In genomic region chr2:3151153-3151918, GRCh38 we compare ENCODE assay signal across 17 cellular contexts.
DNase-seq lines count a peak whose midpoint lies in the region; ATAC-seq and TF ChIP-seq lines count a peak whose summit lies in the region.
"Had no signal": no experiment of that assay in that cellular context is flagged by ENCODE, and none has a peak within 500 bp of the region (broad histone marks: within the 10 kb centered on the region; RNA-seq: fewer than 3 reads in every experiment).

No MANE protein-coding gene starts in this region.

- no peak for TF ChIP-seq CTCF in VCaP (conservative IDR thresholded peaks at IDR 0.05)

- ATAC-seq in GM19463 (IDR thresholded peaks at IDR 0.05; ENCODE audit: unreplicated experiment) = peak; percentile 60
- ATAC-seq in GM21576 (IDR thresholded peaks at IDR 0.05; ENCODE audit: unreplicated experiment) = no peak
- ATAC-seq: gastroesophageal sphincter, left lobe of liver, Panc1 had no signal

- H3K27ac ChIP-seq in VCaP = peak overlapping the region; percentile 89; the same call in 1 of the 2 replicates
- H3K27ac ChIP-seq: gastroesophageal sphincter had no signal

- DNase-seq in ELF-1 (ENCODE audit: low read depth, low spot score) (peak; percentile 75), HT1080 (ENCODE audit: low read depth) (peak; percentile 32), NCI-H446 treated with DMSO at 0.1 percent for 48 hours (lab: John Stamatoyannopoulos, UW) (no peak), GF-D8 (lab: John Stamatoyannopoulos, UW) (no peak), NCI-H1105 (lab: John Stamatoyannopoulos, UW) (no peak)
- DNase-seq: activated CD8-positive, alpha-beta memory T cell treated with anti-CD3 and anti-CD28 coated beads, Interleukin-2, amount 50 U/mL, for 4 hours; AML-193; effector CD8-positive, alpha-beta T cell; NCI-H187 treated with DMSO at 0.1 percent for 48 hours; stimulated activated CD4-positive, alpha-beta T cell treated with anti-CD3 and anti-CD28 coated beads, Interleukin-12 subunit alpha, Interleukin-12 subunit beta, amount 100 ng/mL, for 4 hours; T1000 had no signal

Comparison
In these comparisons a context has a peak if more than half of its experiments do, and no peak if none do; other contexts are left out.
1. DNase-seq: peak in ELF-1 (single experiment) and HT1080 (single experiment); none in NCI-H446 treated with DMSO at 0.1 percent for 48 hours (single experiment), GF-D8 (single experiment) and NCI-H1105 (single experiment).